In genomic region chr1:202810193-202810614, GRCh38 we compare ENCODE assay signal across 7 cellular contexts.
A peak's percentile ranks its signal among the peaks of the same experiment; 100 is the strongest.
DNase-seq lines count a peak whose midpoint lies in the region; ATAC-seq and TF ChIP-seq lines count a peak whose summit lies in the region.

No MANE protein-coding gene starts in this region.

- no peaks in the 10 kb centered on the region for H3K36me3 Mint-ChIP-seq in activated naive CD8-positive, alpha-beta T cell
- no peaks in the 10 kb centered on the region for H3K36me3 Mint-ChIP-seq in stimulated activated memory B cell treated with anti-CD40 and anti-IgM and Interleukin-4, amounts not matched to agents 10 μg/mL and 1 μg/mL and 100 μg/mL, for 72 hours

- no peaks in the 10 kb centered on the region for H3K9me3 Mint-ChIP-seq in activated naive CD8-positive, alpha-beta T cell (ENCODE audit: low read depth)
- no peaks in the 10 kb centered on the region for H3K9me3 Mint-ChIP-seq in stimulated activated memory B cell treated with anti-CD40 and anti-IgM and Interleukin-4, amounts not matched to agents 10 μg/mL and 1 μg/mL and 100 μg/mL, for 72 hours

- H3K4me3 ChIP-seq in HL-60 (replicated peaks; ENCODE audit: insufficient read depth, low read length), result peak overlapping the region; percentile 81
- H3K4me3 ChIP-seq in iPS-20b (ENCODE audit: low read length), result peak overlapping the region; percentile 86

- no peaks in the 10 kb centered on the region for H3K36me3 ChIP-seq in iPS-20b (ENCODE audit: insufficient read depth, low read depth, low read length)

- no peak overlapping the region for H3K27ac ChIP-seq in HL-60 (replicated peaks)
- H3K27ac ChIP-seq in iPS-20b (ENCODE audit: low read length), result no peak overlapping the region

- DNase-seq in HL-60 (ENCODE audit: low read depth in 1 of 2, low spot score in 1 of 2), result no peak
- DNase-seq in NCI-H1436 (lab: John Stamatoyannopoulos, UW), result no peak
- DNase-seq in middle frontal gyrus (ENCODE audit: extremely low spot score, low spot score), result no peak

- H3K4me1 Mint-ChIP-seq in activated naive CD8-positive, alpha-beta T cell (ENCODE audit: low read depth), result peaks cover 39% of the 10 kb centered on the region
- peaks cover 50% of the 10 kb centered on the region for H3K4me1 Mint-ChIP-seq in stimulated activated memory B cell treated with anti-CD40 and anti-IgM and Interleukin-4, amounts not matched to agents 10 μg/mL and 1 μg/mL and 100 μg/mL, for 72 hours

- H3K4me1 ChIP-seq in iPS-20b (ENCODE audit: insufficient read depth, low read length), result peaks cover 21% of the 10 kb centered on the region

- ATAC-seq in stimulated activated memory B cell treated with anti-CD40 and anti-IgM and Interleukin-4, amounts not matched to agents 10 μg/mL and 1 μg/mL and 100 μg/mL, for 72 hours, result no peak
- ATAC-seq in HG03521 (IDR thresholded peaks at IDR 0.05; ENCODE audit: unreplicated experiment), result no peak

- H3K27ac Mint-ChIP-seq in activated naive CD8-positive, alpha-beta T cell, result peak overlapping the region; percentile 6
- H3K27ac Mint-ChIP-seq in stimulated activated memory B cell treated with anti-CD40 and anti-IgM and Interleukin-4, amounts not matched to agents 10 μg/mL and 1 μg/mL and 100 μg/mL, for 72 hours, result peak overlapping the region; percentile 63

- no peak for TF ChIP-seq CTCF in HL-60 (IDR thresholded peaks at IDR 0.05; ENCODE audit: insufficient read depth, low read length)

- H3K27me3 Mint-ChIP-seq in activated naive CD8-positive, alpha-beta T cell, result no peaks in the 10 kb centered on the region
- H3K27me3 Mint-ChIP-seq in stimulated activated memory B cell treated with anti-CD40 and anti-IgM and Interleukin-4, amounts not matched to agents 10 μg/mL and 1 μg/mL and 100 μg/mL, for 72 hours, result peaks cover 17% of the 10 kb centered on the region

- H3K9me3 ChIP-seq in iPS-20b (ENCODE audit: insufficient read depth, low read depth, low read length), result no peaks in the 10 kb centered on the region

- H3K9ac ChIP-seq in iPS-20b (ENCODE audit: low read depth, low read length), result peak overlapping the region; percentile 76; the same call in 1 of the 2 replicates

- H3K27me3 ChIP-seq in HL-60 (ENCODE audit: insufficient read depth, poor library complexity, severe bottlenecking), result no peaks in the 10 kb centered on the region
- H3K27me3 ChIP-seq in iPS-20b (ENCODE audit: insufficient read depth, low read length), result peaks cover 32% of the 10 kb centered on the region

- peak overlapping the region; percentile 88 for H3K4me3 Mint-ChIP-seq in activated naive CD8-positive, alpha-beta T cell
- peak overlapping the region; percentile 90 for H3K4me3 Mint-ChIP-seq in stimulated activated memory B cell treated with anti-CD40 and anti-IgM and Interleukin-4, amounts not matched to agents 10 μg/mL and 1 μg/mL and 100 μg/mL, for 72 hours
